In genomic region chrX:56782362-56782761, GRCh38 we compare ENCODE assay signal across 13 cellular contexts. TPM values are rescaled to one million over a fixed set of nuclear protein-coding genes. Genes with fewer than 3 reads are reported as not detected.
DNase-seq lines count a peak whose midpoint lies in the region; ATAC-seq and TF ChIP-seq lines count a peak whose summit lies in the region.
"Had no signal": no experiment of that assay in that cellular context is flagged by ENCODE, and none has a peak within 500 bp of the region (broad histone marks: within the 10 kb centered on the region; RNA-seq: fewer than 3 reads in every experiment).

No MANE protein-coding gene starts in this region.

- H3K4me3 Mint-ChIP-seq in MCF 10A (ENCODE audit: unreplicated experiment): no peak overlapping the region
- peak overlapping the region in 2 of 3 donors; percentile 85 to 88 for H3K4me3 Mint-ChIP-seq in T-cell
- peak overlapping the region; percentile 0 for H3K4me3 Mint-ChIP-seq in dendritic cell treated with granulocyte-macrophage colony-stimulating factor and Interleukin-4, amounts not matched to agents 40 ng/mL and 50 ng/mL, for 4 days

- peaks cover 4% of the 10 kb centered on the region for H3K27me3 ChIP-seq in mammary epithelial cell (ENCODE audit: insufficient read depth, low read length)

- H3K9me3 Mint-ChIP-seq in MCF 10A (ENCODE audit: unreplicated experiment): no peaks in the 10 kb centered on the region
- no peaks in the 10 kb centered on the region for H3K9me3 Mint-ChIP-seq in T-cell
- peaks cover 6% of the 10 kb centered on the region for H3K9me3 Mint-ChIP-seq in dendritic cell treated with granulocyte-macrophage colony-stimulating factor and Interleukin-4, amounts not matched to agents 40 ng/mL and 50 ng/mL, for 4 days

- H3K27ac ChIP-seq in mammary epithelial cell (ENCODE audit: insufficient read depth, low read depth, low read length): no peak overlapping the region
- H3K27ac ChIP-seq in substantia nigra (ENCODE audit: low read depth, low read length, poor library complexity, severe bottlenecking): peak overlapping the region; percentile 63
- H3K27ac ChIP-seq: epithelial cell of prostate had no signal

- no TSS peak for BruUV-seq in mammary epithelial cell (replicated peaks; lab: Mats Ljungman, UMichigan)
- no TSS peak for BruUV-seq in MCF 10A (replicated peaks; lab: Mats Ljungman, UMichigan)

- H3K4me1 Mint-ChIP-seq in MCF 10A (ENCODE audit: insufficient read depth, unreplicated experiment): peaks cover 12% of the 10 kb centered on the region
- peaks cover 32 to 48% (median 39%) of the 10 kb centered on the region in 3 donors for H3K4me1 Mint-ChIP-seq in T-cell
- H3K4me1 Mint-ChIP-seq in dendritic cell treated with granulocyte-macrophage colony-stimulating factor and Interleukin-4, amounts not matched to agents 40 ng/mL and 50 ng/mL, for 4 days (ENCODE audit: low read depth): peaks cover 60% of the 10 kb centered on the region

- 55% methylated on average over 2 of the region's 3 CpGs for whole genome bisulfite sequencing in mammary epithelial cell (ENCODE audit: low coverage, missing lambda C conversion rate)

- peak overlapping the region; percentile 71 for H2AFZ ChIP-seq in mammary epithelial cell (ENCODE audit: low read depth, low read length)

- H3K9ac ChIP-seq in mammary epithelial cell (ENCODE audit: insufficient read depth, low read length): no peak overlapping the region

- no peak overlapping the region for H3K27ac Mint-ChIP-seq in MCF 10A (ENCODE audit: low read depth, unreplicated experiment)
- H3K27ac Mint-ChIP-seq in T-cell: peak overlapping the region; percentile 90 to 95
- peak overlapping the region; percentile 62 for H3K27ac Mint-ChIP-seq in dendritic cell treated with granulocyte-macrophage colony-stimulating factor and Interleukin-4, amounts not matched to agents 40 ng/mL and 50 ng/mL, for 4 days

- no peaks in the 10 kb centered on the region for H3K36me3 ChIP-seq in mammary epithelial cell (ENCODE audit: insufficient read depth, low read length)

- POLR2A ChIA-PET in MCF 10A (lab: Yijun Ruan, JAX): no interaction called here
- POLR2A ChIA-PET in T-cell (lab: Charles Lee): no interaction called here

- no peak for TF ChIP-seq CTCF in mammary epithelial cell (conservative IDR thresholded peaks at IDR 0.05 in 1 of 2, IDR thresholded peaks at IDR 0.05 in 1 of 2; ENCODE audit: extremely low read depth in 1 of 2, insufficient read depth in 1 of 2, low read depth in 1 of 2, low read length in 2 of 2)
- no peak for TF ChIP-seq CTCF in MCF 10A (IDR thresholded peaks at IDR 0.05; ENCODE audit: unreplicated experiment)

- dilution Hi-C loops in mammary epithelial cell (cut with HindIII; ENCODE audit: low sequenced_read_pairs): no loop called here

- no peaks in the 10 kb centered on the region for H3K9me3 ChIP-seq in mammary epithelial cell (replicated peaks; ENCODE audit: insufficient read depth, low read length)
- H3K9me3 ChIP-seq: mucosa of descending colon had no signal

- no peaks in the 10 kb centered on the region for H3K79me2 ChIP-seq in mammary epithelial cell (ENCODE audit: insufficient read depth, low read length)

- intact Hi-C loops in mammary epithelial cell (cut with micrococcal nuclease): no loop called here
- intact Hi-C loops in MCF 10A (cut with micrococcal nuclease): no loop called here
- intact Hi-C loops in dendritic cell treated with granulocyte-macrophage colony-stimulating factor and Interleukin-4, amounts not matched to agents 40 ng/mL and 50 ng/mL, for 4 days (cut with micrococcal nuclease): no loop called here

- no peaks in the 10 kb centered on the region for H3K4me1 ChIP-seq in mammary epithelial cell (ENCODE audit: insufficient read depth, low read length)

- peaks cover 6% of the 10 kb centered on the region for H3K36me3 Mint-ChIP-seq in MCF 10A (ENCODE audit: insufficient read depth, unreplicated experiment)
- peaks cover 13% of the 10 kb centered on the region for H3K36me3 Mint-ChIP-seq in T-cell
- peaks cover 29% of the 10 kb centered on the region for H3K36me3 Mint-ChIP-seq in dendritic cell treated with granulocyte-macrophage colony-stimulating factor and Interleukin-4, amounts not matched to agents 40 ng/mL and 50 ng/mL, for 4 days (ENCODE audit: low read depth)

- H3K27me3 Mint-ChIP-seq in MCF 10A (ENCODE audit: insufficient read depth, unreplicated experiment): peaks cover 35% of the 10 kb centered on the region
- H3K27me3 Mint-ChIP-seq in T-cell: no peaks in the 10 kb centered on the region
- no peaks in the 10 kb centered on the region for H3K27me3 Mint-ChIP-seq in dendritic cell treated with granulocyte-macrophage colony-stimulating factor and Interleukin-4, amounts not matched to agents 40 ng/mL and 50 ng/mL, for 4 days

- ATAC-seq in T-cell (replicated peaks in 1 of 4): no peak
- ATAC-seq in GM18520 (IDR thresholded peaks at IDR 0.05; ENCODE audit: unreplicated experiment): no peak
- no peak for ATAC-seq in GM21723 (IDR thresholded peaks at IDR 0.05; ENCODE audit: unreplicated experiment)
- ATAC-seq: mucosa of descending colon had no signal

- in situ Hi-C loops in mammary epithelial cell (cut with MboI; ENCODE audit: low sequenced_read_pairs in 2 of 2): no loop called here

- H3K4me3 ChIP-seq in mammary epithelial cell (replicated peaks in 1 of 3; ENCODE audit: insufficient read depth in 1 of 3, low read depth in 2 of 3, low read length in 3 of 3): no peak overlapping the region
- H3K4me3 ChIP-seq: mucosa of descending colon had no signal

- CTCF ChIA-PET in mammary epithelial cell (lab: Charles Lee; ENCODE audit: low non-redundant PET): no interaction called here
- CTCF ChIA-PET in MCF 10A (lab: Yijun Ruan, JAX): interaction anchor here (0.6 to 1.5 kb wide), 5 partner anchors 15 to 673 kb away, joined by 3 to 6 read pairs (median 4); no protein-coding TSS in a partner anchor
- CTCF ChIA-PET in T-cell (lab: Charles Lee): no interaction called here

- H4K20me1 ChIP-seq in mammary epithelial cell (ENCODE audit: insufficient read depth, low read length): no peaks in the 10 kb centered on the region

- no peak for DNase-seq in mammary epithelial cell
- no peak for DNase-seq in MCF 10A (ENCODE audit: unreplicated experiment)
- no peak for DNase-seq in T-cell
- DNase-seq in substantia nigra (lab: John Stamatoyannopoulos, UW): no peak
- no peak for DNase-seq in dedifferentiated amniotic fluid mesenchymal stem cell (ENCODE audit: extremely low spot score)
- DNase-seq: activated effector memory CD4-positive, alpha-beta T cell treated with anti-CD3 and anti-CD28 coated beads, Interleukin-2, amount 50 U/mL, for 16 hours; central memory CD4-positive, alpha-beta T cell; retina had no signal

- H3K4me2 ChIP-seq in mammary epithelial cell (ENCODE audit: insufficient read depth, low read depth, low read length): no peak overlapping the region

RNA-seq across cellular contexts. Expression of gene NBDY, which starts 53.3 kb away (rescaled TPM):
- total RNA-seq in mammary epithelial cell: 10 to 100 TPM; 12.5 to 54.3 TPM
- 37.9 TPM for polyA plus RNA-seq in mammary epithelial cell
- 39.8 TPM for polyA minus RNA-seq in mammary epithelial cell
- total RNA-seq in MCF 10A (2022): 54.0 and 66.4 TPM in 2 replicates
- 10 to 100 TPM; 28.6 to 39.9 (median 33.8) TPM for total RNA-seq in T-cell
